Comparison of ENCODE assay signal across 13 cellular contexts in genomic region chr1:6559161-6559560, GRCh38. TPM values are rescaled to one million over a fixed set of nuclear protein-coding genes. Genes with fewer than 3 reads are reported as not detected.
DNase-seq lines count a peak whose midpoint lies in the region; TF ChIP-seq lines count a peak whose summit lies in the region.
"Not testable (repeated sequence)": the region's sequence is repeated elsewhere in the genome, so short reads cannot be mapped to it uniquely, and the experiment has no call there.
"Had no signal": no experiment of that assay in that cellular context is flagged by ENCODE, and none has a peak within 500 bp of the region (broad histone marks: within the 10 kb centered on the region; RNA-seq: fewer than 3 reads in every experiment).

No MANE protein-coding gene starts in this region.

- H3K4me1 Mint-ChIP-seq in MCF 10A (ENCODE audit: insufficient read depth, unreplicated experiment): not testable (repeated sequence)

- peaks cover 71% of the 10 kb centered on the region for H3K4me1 ChIP-seq in OCI-LY1 (ENCODE audit: insufficient read depth, low read length, severe bottlenecking)

- not testable (repeated sequence) for H3K9ac ChIP-seq in OCI-LY1 (ENCODE audit: low read length)

- DNase-seq in ELR (ENCODE audit: low read depth) (peak; percentile 53), M059J (ENCODE audit: low read depth) (peak; percentile 76), MCF 10A (ENCODE audit: unreplicated experiment) (peak; percentile 30), epithelial cell of esophagus (ENCODE audit: low read depth) (peak; percentile 63)

- TF ChIP-seq CTCF in OCI-LY1 (IDR thresholded peaks at IDR 0.05; ENCODE audit: low read length); MCF 10A (IDR thresholded peaks at IDR 0.05; ENCODE audit: unreplicated experiment); epithelial cell of esophagus (IDR thresholded peaks at IDR 0.05; ENCODE audit: insufficient read depth, low read depth, low read length, missing control alignments): not testable (repeated sequence)

- not testable (repeated sequence) for H4K20me1 ChIP-seq in OCI-LY1 (ENCODE audit: insufficient read depth, low read length)

- not testable (repeated sequence) for H3K27me3 ChIP-seq in OCI-LY1 (ENCODE audit: insufficient read depth, low read length)

- not testable (repeated sequence) for H2AFZ ChIP-seq in OCI-LY1 (ENCODE audit: low read length)

- H3K9me2 ChIP-seq in OCI-LY1 (ENCODE audit: low read depth, low read length): not testable (repeated sequence)

- not testable (repeated sequence) for H3K27ac Mint-ChIP-seq in MCF 10A (ENCODE audit: low read depth, unreplicated experiment)

- CTCF ChIA-PET in MCF 10A (lab: Yijun Ruan, JAX): interaction anchor here (0.6 to 0.8 kb wide), 3 partner anchors 13 to 312 kb away, joined by 3 to 4 read pairs (median 3); no protein-coding TSS in a partner anchor

- H3F3A ChIP-seq in OCI-LY1 (ENCODE audit: insufficient read depth, low read length): not testable (repeated sequence)

- POLR2A ChIA-PET in MCF 10A (lab: Yijun Ruan, JAX): interaction anchor here (0.6 to 0.9 kb wide), 2 partner anchors 19 to 21 kb away, joined by 3 to 5 read pairs; partner anchors contain the start of gene ZBTB48

- BruUV-seq in MCF 10A (replicated peaks; lab: Mats Ljungman, UMichigan): not testable (repeated sequence)

- intact Hi-C loops in MCF 10A (cut with micrococcal nuclease): not testable (repeated sequence)

- H3K79me2 ChIP-seq in OCI-LY1 (ENCODE audit: insufficient read depth, low read length): not testable (repeated sequence)

- not testable (repeated sequence) for H3K4me2 ChIP-seq in OCI-LY1 (ENCODE audit: low read length)

- not testable (repeated sequence) for H3K4me3 Mint-ChIP-seq in MCF 10A (ENCODE audit: unreplicated experiment)

- not testable (repeated sequence) for H3K4me3 ChIP-seq in OCI-LY1 (ENCODE audit: low read depth, low read length, poor library complexity, severe bottlenecking); epithelial cell of esophagus (ENCODE audit: low read length)

- H3K36me3 ChIP-seq in OCI-LY1 (ENCODE audit: insufficient read depth, low read length): not testable (repeated sequence)

- H3K27me3 Mint-ChIP-seq in MCF 10A (ENCODE audit: insufficient read depth, unreplicated experiment): not testable (repeated sequence)

- peak overlapping the region; percentile 97 for H3K27ac ChIP-seq in OCI-LY1 (ENCODE audit: low read depth, low read length, poor library complexity, severe bottlenecking)

- not testable (repeated sequence) for H3K9me3 Mint-ChIP-seq in MCF 10A (ENCODE audit: unreplicated experiment)

- H3K36me3 Mint-ChIP-seq in MCF 10A (ENCODE audit: insufficient read depth, unreplicated experiment): not testable (repeated sequence)

- not testable (repeated sequence) for H3K9me3 ChIP-seq in OCI-LY1 (ENCODE audit: low read length)

RNA-seq across cellular contexts. Expression of gene TAS1R1, which starts 4.1 kb away (rescaled TPM):
- total RNA-seq in M059J (2014; rRNA removed; shearing (Covaris generic)): 0.27 TPM in 1 of 2 replicates, not detected in the other
- not detected in 2 replicates for total RNA-seq in MCF 10A (2022)
- total RNA-seq: A172; B cell; Caco-2; Calu3; CD4-positive, alpha-beta T cell; CD8-positive, alpha-beta T cell; G401; GM12878 had no signal

RNA-seq across cellular contexts. Expression of gene NOL9, which starts 4.8 kb away (rescaled TPM):
- 13.2 and 25.5 TPM in 2 replicates for total RNA-seq in M059J (2014; rRNA removed; shearing (Covaris generic))
- total RNA-seq in MCF 10A (2022): 49.2 and 62.3 TPM in 2 replicates

RNA-seq across cellular contexts. Expression of gene ZBTB48, which starts 20.6 kb away (rescaled TPM):
- total RNA-seq in M059J (2014; rRNA removed; shearing (Covaris generic)): 5.8 and 20.0 TPM in 2 replicates
- total RNA-seq in MCF 10A (2022): 40.6 TPM in 2 replicates

RNA-seq across cellular contexts. Expression of gene KLHL21, which starts 43.5 kb away (rescaled TPM):
- 14.4 and 32.2 TPM in 2 replicates for total RNA-seq in M059J (2014; rRNA removed; shearing (Covaris generic))
- 14.0 and 19.5 TPM in 2 replicates for total RNA-seq in MCF 10A (2022)

RNA-seq across cellular contexts. Expression of gene PHF13, which starts 54.4 kb away (rescaled TPM):
- 14.4 and 22.3 TPM in 2 replicates for total RNA-seq in M059J (2014; rRNA removed; shearing (Covaris generic))
- 10.3 and 12.7 TPM in 2 replicates for total RNA-seq in MCF 10A (2022)
